21 cellular contexts compared by ENCODE assay signal in the genomic region with DNA sequence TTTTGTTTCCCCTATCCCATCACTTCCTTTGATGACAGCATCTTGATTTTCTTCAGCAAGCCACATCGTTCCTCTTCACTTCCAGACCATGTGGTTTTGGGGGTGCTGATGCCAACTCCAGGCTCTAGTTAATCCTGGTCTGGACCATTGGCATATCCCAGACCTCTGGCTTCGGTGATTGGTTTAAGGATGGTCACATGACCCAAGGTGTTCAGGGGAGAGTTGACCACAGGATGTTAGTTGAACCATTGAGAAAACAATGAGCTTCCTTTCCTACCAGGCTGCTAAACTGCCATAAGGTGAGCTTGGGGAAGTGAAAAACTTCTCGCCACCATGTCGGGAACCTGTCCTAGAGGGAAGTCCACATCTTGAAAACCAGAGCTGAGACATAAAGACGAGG.
DNase-seq lines count a peak whose midpoint lies in the region; ATAC-seq, FAIRE-seq and TF ChIP-seq lines count a peak whose summit lies in the region.
"Had no signal": no experiment of that assay in that cellular context is flagged by ENCODE, and none has a peak within 500 bp of the region (broad histone marks: within the 10 kb centered on the region; RNA-seq: fewer than 3 reads in every experiment).

No MANE protein-coding gene starts in this region.

- DNase-seq in GM18507 (ENCODE audit: extremely low spot score, insufficient read length, low read depth) (no peak), bronchial epithelial cell (ENCODE audit: low read depth) (no peak), mesothelial cell of epicardium (ENCODE audit: low spot score in 2 of 2, unreplicated experiment in 2 of 2) (no peak), Caco-2 (no peak)
- no peak for DNase-seq in activated naive CD4-positive, alpha-beta T cell treated with anti-CD3 and anti-CD28 coated beads for 36 hours
- DNase-seq: CD4-positive, CD25-positive, alpha-beta regulatory T cell; CD8-positive, alpha-beta T cell; DMS 273 treated with DMSO at 0.1 percent for 48 hours; DMS79; EL; GDM1; GOT3; HCEC 1CT had no signal

- intact Hi-C loops in Caco-2 (cut with micrococcal nuclease; ENCODE audit: unreplicated experiment) = no loop called here
- intact Hi-C loops in activated naive CD4-positive, alpha-beta T cell treated with anti-CD3 and anti-CD28 coated beads for 36 hours (cut with micrococcal nuclease) = no loop called here

- peaks cover 13% of the 10 kb centered on the region for H3K4me1 Mint-ChIP-seq in mesothelial cell of epicardium
- H3K4me1 Mint-ChIP-seq in Caco-2 (ENCODE audit: low read depth, unreplicated experiment) = peaks cover 17% of the 10 kb centered on the region
- no peaks in the 10 kb centered on the region for H3K4me1 Mint-ChIP-seq in activated naive CD4-positive, alpha-beta T cell treated with anti-CD3 and anti-CD28 coated beads for 36 hours (ENCODE audit: low read depth)
- H3K4me1 Mint-ChIP-seq: B cell; CD4-positive, CD25-positive, alpha-beta regulatory T cell had no signal

- no peaks in the 10 kb centered on the region for H3K36me3 Mint-ChIP-seq in mesothelial cell of epicardium
- no peaks in the 10 kb centered on the region for H3K36me3 Mint-ChIP-seq in Caco-2 (ENCODE audit: insufficient read depth, unreplicated experiment)
- no peaks in the 10 kb centered on the region for H3K36me3 Mint-ChIP-seq in activated naive CD4-positive, alpha-beta T cell treated with anti-CD3 and anti-CD28 coated beads for 36 hours (ENCODE audit: low read depth)
- H3K36me3 Mint-ChIP-seq: CD4-positive, CD25-positive, alpha-beta regulatory T cell; CD8-positive, alpha-beta T cell had no signal

- H3K27me3 Mint-ChIP-seq in mesothelial cell of epicardium (ENCODE audit: low read depth) (no peaks in the 10 kb centered on the region), Caco-2 (ENCODE audit: insufficient read depth, unreplicated experiment) (no peaks in the 10 kb centered on the region)
- H3K27me3 Mint-ChIP-seq in activated naive CD4-positive, alpha-beta T cell treated with anti-CD3 and anti-CD28 coated beads for 36 hours (ENCODE audit: low read depth) = peaks cover 8% of the 10 kb centered on the region
- H3K27me3 Mint-ChIP-seq: CD4-positive, CD25-positive, alpha-beta regulatory T cell had no signal

- H3K4me3 ChIP-seq in bronchial epithelial cell (ENCODE audit: low read depth, low read length) = no peak overlapping the region
- H3K4me3 ChIP-seq in Caco-2 (ENCODE audit: low read depth, low read length) = no peak overlapping the region
- H3K4me3 ChIP-seq: BLaER1, GM12878 had no signal

- CTCF ChIA-PET in Caco-2 (lab: Charles Lee) = no interaction called here
- CTCF ChIA-PET in activated naive CD4-positive, alpha-beta T cell treated with anti-CD3 and anti-CD28 coated beads for 36 hours (lab: Charles Lee) = no interaction called here

- TF ChIP-seq RAD21 in Ishikawa (IDR thresholded peaks at IDR 0.05; ENCODE audit: low read depth) = no peak

- H3K4me3 Mint-ChIP-seq in mesothelial cell of epicardium = no peak overlapping the region
- no peak overlapping the region for H3K4me3 Mint-ChIP-seq in Caco-2 (ENCODE audit: unreplicated experiment)
- no peak overlapping the region for H3K4me3 Mint-ChIP-seq in activated naive CD4-positive, alpha-beta T cell treated with anti-CD3 and anti-CD28 coated beads for 36 hours
- H3K4me3 Mint-ChIP-seq: B cell; CD4-positive, CD25-positive, alpha-beta regulatory T cell; CD8-positive, alpha-beta T cell had no signal

- H3K9me3 ChIP-seq in Caco-2 = no peaks in the 10 kb centered on the region
- H3K9me3 ChIP-seq: BLaER1 had no signal

- no peak for TF ChIP-seq CTCF in bronchial epithelial cell (IDR thresholded peaks at IDR 0.05; ENCODE audit: insufficient read depth, low read length, severe bottlenecking)
- TF ChIP-seq CTCF in mesothelial cell of epicardium (IDR thresholded peaks at IDR 0.05; ENCODE audit: unreplicated experiment) = no peak
- no peak for TF ChIP-seq CTCF in Caco-2 (IDR thresholded peaks at IDR 0.05; ENCODE audit: insufficient read depth in 1 of 2, low read depth in 1 of 2, low read length in 1 of 2, severe bottlenecking in 1 of 2, unreplicated experiment in 1 of 2)

- H3K27me3 ChIP-seq in bronchial epithelial cell (ENCODE audit: control insufficient read depth, insufficient read depth, low read length) = no peaks in the 10 kb centered on the region
- no peaks in the 10 kb centered on the region for H3K27me3 ChIP-seq in Caco-2 (replicated peaks; ENCODE audit: control insufficient read depth, insufficient read depth, low read length)
- H3K27me3 ChIP-seq: BLaER1 had no signal

- H3K27ac Mint-ChIP-seq in mesothelial cell of epicardium (peak overlapping the region; percentile 32), Caco-2 (ENCODE audit: unreplicated experiment) (no peak overlapping the region)
- no peak overlapping the region for H3K27ac Mint-ChIP-seq in activated naive CD4-positive, alpha-beta T cell treated with anti-CD3 and anti-CD28 coated beads for 36 hours
- H3K27ac Mint-ChIP-seq: B cell; CD4-positive, CD25-positive, alpha-beta regulatory T cell; CD8-positive, alpha-beta T cell had no signal

- ATAC-seq in GM21619 (IDR thresholded peaks at IDR 0.05; ENCODE audit: unreplicated experiment) (no peak), HG03108 (IDR thresholded peaks at IDR 0.05; ENCODE audit: unreplicated experiment) (no peak)
- ATAC-seq: CD8-positive, alpha-beta T cell; GM12878 had no signal

- H3K36me3 ChIP-seq in bronchial epithelial cell (ENCODE audit: control insufficient read depth, insufficient read depth, low read length) (no peaks in the 10 kb centered on the region), Caco-2 (ENCODE audit: control insufficient read depth, insufficient read depth, low read length) (no peaks in the 10 kb centered on the region)
- H3K36me3 ChIP-seq: BLaER1 had no signal

- FAIRE-seq in GM18507 (lab: Jason Lieb, UNC) = peak; percentile 35
- peak; percentile 75 for FAIRE-seq in bronchial epithelial cell (lab: Jason Lieb, UNC)
- FAIRE-seq: D721Med, H54 had no signal

- POLR2A ChIA-PET in Caco-2 (lab: Charles Lee) = no interaction called here

- no TSS peak for BruUV-seq in Caco-2 (replicated peaks; lab: Mats Ljungman, UMichigan)

- H3K4me1 ChIP-seq in Caco-2 = peaks cover 14% of the 10 kb centered on the region; the same call in 1 of the 2 replicates
- H3K4me1 ChIP-seq: BLaER1 had no signal

- TF ChIP-seq EP300 in Ishikawa (IDR thresholded peaks at IDR 0.05; ENCODE audit: borderline replicate concordance) = no peak

- H3K9me3 Mint-ChIP-seq in mesothelial cell of epicardium (peaks cover 8% of the 10 kb centered on the region), Caco-2 (ENCODE audit: unreplicated experiment) (no peaks in the 10 kb centered on the region)
- H3K9me3 Mint-ChIP-seq in activated naive CD4-positive, alpha-beta T cell treated with anti-CD3 and anti-CD28 coated beads for 36 hours = no peaks in the 10 kb centered on the region
- H3K9me3 Mint-ChIP-seq: CD8-positive, alpha-beta T cell had no signal

TF ChIP-seq in Ishikawa, 13 proteins besides CTCF, POLR2A, EP300 and RAD21:
- TF ChIP-seq, protein P1, sequence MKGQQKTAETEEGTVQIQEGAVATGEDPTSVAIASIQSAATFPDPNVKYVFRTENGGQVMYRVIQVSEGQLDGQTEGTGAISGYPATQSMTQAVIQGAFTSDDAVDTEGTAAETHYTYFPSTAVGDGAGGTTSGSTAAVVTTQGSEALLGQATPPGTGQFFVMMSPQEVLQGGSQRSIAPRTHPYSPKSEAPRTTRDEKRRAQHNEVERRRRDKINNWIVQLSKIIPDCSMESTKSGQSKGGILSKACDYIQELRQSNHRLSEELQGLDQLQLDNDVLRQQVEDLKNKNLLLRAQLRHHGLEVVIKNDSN (IDR thresholded peaks at IDR 0.05) = peak; percentile 56
- no peak for TF ChIP-seq CREB1 (IDR thresholded peaks at IDR 0.05; ENCODE audit: low read depth)
